Comparison of ENCODE assay signal across 8 cellular contexts in the genomic region with DNA sequence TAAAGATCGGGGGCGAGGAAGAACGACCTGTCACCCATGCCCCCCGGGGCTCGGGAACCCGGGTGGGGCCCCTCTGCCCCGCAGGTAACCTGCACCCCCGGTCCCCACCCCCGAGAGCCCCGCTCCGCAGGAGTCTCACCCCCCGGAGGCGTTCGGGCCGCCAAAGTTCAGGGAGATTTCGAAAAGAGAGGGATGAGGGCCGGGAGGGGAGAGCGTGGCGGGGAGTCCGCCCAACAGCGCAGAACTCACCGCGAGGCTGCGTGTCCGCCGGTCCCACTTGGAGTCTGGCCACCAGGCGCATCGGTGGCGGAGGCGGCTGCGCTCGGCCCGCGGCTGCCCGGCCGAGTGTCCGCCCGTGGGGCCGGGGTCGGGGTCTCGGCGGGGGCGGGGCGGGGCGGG. TPM values are rescaled to one million over a fixed set of nuclear protein-coding genes. Genes with fewer than 3 reads are reported as not detected.
A peak's percentile ranks its signal among the peaks of the same experiment; 100 is the strongest.
DNase-seq lines count a peak whose midpoint lies in the region; ATAC-seq, FAIRE-seq and TF ChIP-seq lines count a peak whose summit lies in the region.

A gene (minus strand): TSS at position 347 of the 399 bp plus-strand sequence. CDS start 2,447 bp downstream, outside the sequence.

- peak within 1 kb of the TSS; percentile 95 for H3K27ac Mint-ChIP-seq in activated T-cell treated with anti-CD3 and anti-CD28 coated beads, Interleukin-2, amount 50 U/mL, for 24 hours
- H3K27ac Mint-ChIP-seq in stimulated activated naive CD8-positive, alpha-beta T cell treated with anti-CD3 and anti-CD28 coated beads, Interleukin-15, amount 100 ng/mL, for 72 hours, result peak within 1 kb of the TSS; percentile 95 to 98

- peaks cover 50% of the 10 kb centered on the region for H3K36me3 Mint-ChIP-seq in activated T-cell treated with anti-CD3 and anti-CD28 coated beads, Interleukin-2, amount 50 U/mL, for 24 hours (ENCODE audit: low read depth)

- in situ Hi-C loops in T47D (cut with HindIII; ENCODE audit: low pct_unique_long_range_greater_than_20kb, low sequenced_read_pairs), result no loop called here

- peak; percentile 10 for ATAC-seq in HG02852 (IDR thresholded peaks at IDR 0.05; ENCODE audit: unreplicated experiment)
- ATAC-seq in stimulated activated naive CD8-positive, alpha-beta T cell treated with anti-CD3 and anti-CD28 coated beads, Interleukin-15, amount 100 ng/mL, for 72 hours, result peak; percentile 57

- H3K4me2 ChIP-seq in OCI-LY7 (ENCODE audit: low read length), result peak within 1 kb of the TSS; percentile 96

- H3K4me1 Mint-ChIP-seq in activated T-cell treated with anti-CD3 and anti-CD28 coated beads, Interleukin-2, amount 50 U/mL, for 24 hours (ENCODE audit: low read depth), result peaks cover 82% of the 10 kb centered on the region
- peaks cover 87% of the 10 kb centered on the region for H3K4me1 Mint-ChIP-seq in stimulated activated naive CD8-positive, alpha-beta T cell treated with anti-CD3 and anti-CD28 coated beads, Interleukin-15, amount 100 ng/mL, for 72 hours

- H3K4me3 Mint-ChIP-seq in activated T-cell treated with anti-CD3 and anti-CD28 coated beads, Interleukin-2, amount 50 U/mL, for 24 hours, result peak within 1 kb of the TSS; percentile 88
- peak within 1 kb of the TSS; percentile 94 to 96 for H3K4me3 Mint-ChIP-seq in stimulated activated naive CD8-positive, alpha-beta T cell treated with anti-CD3 and anti-CD28 coated beads, Interleukin-15, amount 100 ng/mL, for 72 hours

- peak within 1 kb of the TSS in 1 of 2 donors; percentile 40 for H3K9ac ChIP-seq in kidney (ENCODE audit: low read length in 2 of 2)

- H4K20me1 ChIP-seq in OCI-LY7 (ENCODE audit: insufficient read depth, low read length), result no peaks in the 10 kb centered on the region

- no peaks in the 10 kb centered on the region for H3K9me3 ChIP-seq in OCI-LY7 (ENCODE audit: low read length)
- no peaks in the 10 kb centered on the region for H3K9me3 ChIP-seq in kidney (ENCODE audit: control insufficient read depth in 1 of 2, low read length in 2 of 2)

- no peaks in the 10 kb centered on the region for H3K9me3 Mint-ChIP-seq in activated T-cell treated with anti-CD3 and anti-CD28 coated beads, Interleukin-2, amount 50 U/mL, for 24 hours
- no peaks in the 10 kb centered on the region for H3K9me3 Mint-ChIP-seq in stimulated activated naive CD8-positive, alpha-beta T cell treated with anti-CD3 and anti-CD28 coated beads, Interleukin-15, amount 100 ng/mL, for 72 hours

- H3K36me3 ChIP-seq in OCI-LY7 (ENCODE audit: insufficient read depth, low read length) (peaks cover 47% of the 10 kb centered on the region), kidney (ENCODE audit: control insufficient read depth in 1 of 2, insufficient read depth in 2 of 2, low read length in 2 of 2) (no peaks in the 10 kb centered on the region)

- H3K4me1 ChIP-seq in OCI-LY7 (ENCODE audit: insufficient read depth, low read length, poor library complexity, severe bottlenecking), result peaks cover 76% of the 10 kb centered on the region
- H3K4me1 ChIP-seq in kidney (ENCODE audit: control insufficient read depth in 1 of 2, insufficient read depth in 1 of 2, low read depth in 1 of 2, low read length in 2 of 2), result peaks cover 0 to 4% of the 10 kb centered on the region in 2 donors

- H2AFZ ChIP-seq in OCI-LY7 (ENCODE audit: low read length), result no peak within 1 kb of the TSS

- no peaks in the 10 kb centered on the region for H3K27me3 Mint-ChIP-seq in activated T-cell treated with anti-CD3 and anti-CD28 coated beads, Interleukin-2, amount 50 U/mL, for 24 hours
- no peaks in the 10 kb centered on the region for H3K27me3 Mint-ChIP-seq in stimulated activated naive CD8-positive, alpha-beta T cell treated with anti-CD3 and anti-CD28 coated beads, Interleukin-15, amount 100 ng/mL, for 72 hours

- POLR2A ChIA-PET in OCI-LY7 (lab: Charles Lee), result interaction anchor here (1.4 to 2.6 kb wide), 3 partner anchors 19 to 55 kb away, joined by 3 to 5 read pairs (median 5); no protein-coding TSS in a partner anchor

- H3K27ac ChIP-seq in OCI-LY7 (ENCODE audit: low read depth, low read length, poor library complexity, severe bottlenecking), result peak within 1 kb of the TSS; percentile 96
- H3K27ac ChIP-seq in kidney (ENCODE audit: low read depth in 2 of 2, low read length in 2 of 2), result peak within 1 kb of the TSS; percentile 67 to 78

- CTCF ChIA-PET in OCI-LY7 (lab: Charles Lee; ENCODE audit: unreplicated experiment), result no interaction called here

- no peak for TF ChIP-seq CTCF in OCI-LY7 (conservative IDR thresholded peaks at IDR 0.05; ENCODE audit: low read length)
- TF ChIP-seq CTCF in kidney (IDR thresholded peaks at IDR 0.05; ENCODE audit: borderline replicate concordance, extremely low read depth, insufficient read depth), result peak; percentile 1

- no peak for FAIRE-seq in kidney (lab: Jason Lieb, UNC)

- intact Hi-C loops in OCI-LY7 (cut with micrococcal nuclease; ENCODE audit: unreplicated experiment), result loop anchor here (1.0 to 5.0 kb wide), 6 partner anchors 15 to 325 kb away; a partner anchor contains a TSS
- intact Hi-C loops in kidney (cut with DNase I), result no loop called here

- H3K79me2 ChIP-seq in OCI-LY7 (ENCODE audit: insufficient read depth, low read depth, low read length), result peaks cover 32% of the 10 kb centered on the region; the same call in 1 of the 2 replicates

- DNase-seq in activated T-cell treated with anti-CD3 and anti-CD28 coated beads, Interleukin-2, amount 50 U/mL, for 24 hours, result no peak
- no peak for DNase-seq in activated T-cell treated with anti-CD3 and anti-CD28 coated beads, Interleukin-2, amount 50 U/mL, for 48 hours
- DNase-seq in OCI-LY7 (ENCODE audit: low spot score) (no peak), T47D (ENCODE audit: low read depth in 1 of 2, low spot score in 1 of 2) (peak; percentile 64 to 68), kidney (peak; percentile 85), NCI-H446 treated with DMSO at 0.1 percent for 48 hours (lab: John Stamatoyannopoulos, UW) (no peak)
- peak in 1 of 2 donors; percentile 79 for DNase-seq in stimulated activated naive CD8-positive, alpha-beta T cell treated with anti-CD3 and anti-CD28 coated beads, Interleukin-15, amount 100 ng/mL, for 72 hours

- H3K9me2 ChIP-seq in OCI-LY7 (ENCODE audit: insufficient read depth, low read length), result no peaks in the 10 kb centered on the region

- no TSS peak for BruUV-seq in OCI-LY7 (replicated peaks; lab: Mats Ljungman, UMichigan)

- H3K4me3 ChIP-seq in OCI-LY7 (ENCODE audit: low read depth, low read length, poor library complexity, severe bottlenecking), result peak within 1 kb of the TSS; percentile 93
- peak within 1 kb of the TSS; percentile 66 to 71 for H3K4me3 ChIP-seq in kidney (ENCODE audit: low read length in 2 of 2)

RNA-seq across cellular contexts. Expression of the gene that starts here (rescaled TPM):
- total RNA-seq in OCI-LY7 (2014; rRNA removed; shearing (Covaris generic)), result 102 and 108 TPM in 2 replicates
- total RNA-seq in OCI-LY7 (2022) (211 and 214 TPM in 2 replicates), kidney (17.4 TPM)
- polyA plus RNA-seq in kidney (ENCODE audit: insufficient read depth, low read depth, low replicate concordance), result 6.9 TPM

Comparison
In these comparisons a context has a peak if more than half of its experiments do, and no peak if none do; other contexts are left out.
1. DNase-seq: peak in T47D (2 of 2) and kidney (single experiment); none in activated T-cell treated with anti-CD3 and anti-CD28 coated beads, Interleukin-2, amount 50 U/mL, for 24 hours (single experiment), activated T-cell treated with anti-CD3 and anti-CD28 coated beads, Interleukin-2, amount 50 U/mL, for 48 hours (0 of 2), OCI-LY7 (single experiment) and NCI-H446 treated with DMSO at 0.1 percent for 48 hours (single experiment).